32 cellular contexts compared by ENCODE assay signal in genomic region chr10:127532193-127532592, GRCh38.
"Had no signal": no experiment of that assay in that cellular context is flagged by ENCODE, and none has a peak within 500 bp of the region (broad histone marks: within the 10 kb centered on the region; RNA-seq: fewer than 3 reads in every experiment).

No MANE protein-coding gene starts in this region.

- H3K4me3 ChIP-seq: MG63 had no signal

- H3K27me3 ChIP-seq: MG63 had no signal

- H3K36me3 ChIP-seq: MG63 had no signal

- DNase-seq: Karpas-422, Kasumi-1, MG63, MM.1S, NCI-H1048, NCI-H1092, NCI-H1092 treated with DMSO at 0.1 percent for 48 hours, NCI-H1105, NCI-H1105 treated with DMSO at 0.1 percent for 48 hours, NCI-H1417, NCI-H1417 treated with DMSO at 0.1 percent for 48 hours, NCI-H1436, NCI-H1436 treated with DMSO at 0.1 percent for 48 hours, NCI-H146, NCI-H1694, NCI-H1694 treated with DMSO at 0.1 percent for 48 hours, NCI-H187, NCI-H187 treated with DMSO at 0.1 percent for 48 hours, NCI-H1930, NCI-H2029, NCI-H2029 treated with DMSO at 0.1 percent for 48 hours, NCI-H2081, NCI-H2081 treated with DMSO at 0.1 percent for 48 hours, NCI-H2107, NCI-H2171, NCI-H2227 treated with DMSO at 0.1 percent for 48 hours, NCI-H226, NCI-H345, NCI-H446, NCI-H446 treated with DMSO at 0.1 percent for 48 hours, NCI-H510A, NCI-H510A treated with DMSO at 0.1 percent for 48 hours had no signal
